Comparison of ENCODE assay signal across 1 cellular context in the genomic region with DNA sequence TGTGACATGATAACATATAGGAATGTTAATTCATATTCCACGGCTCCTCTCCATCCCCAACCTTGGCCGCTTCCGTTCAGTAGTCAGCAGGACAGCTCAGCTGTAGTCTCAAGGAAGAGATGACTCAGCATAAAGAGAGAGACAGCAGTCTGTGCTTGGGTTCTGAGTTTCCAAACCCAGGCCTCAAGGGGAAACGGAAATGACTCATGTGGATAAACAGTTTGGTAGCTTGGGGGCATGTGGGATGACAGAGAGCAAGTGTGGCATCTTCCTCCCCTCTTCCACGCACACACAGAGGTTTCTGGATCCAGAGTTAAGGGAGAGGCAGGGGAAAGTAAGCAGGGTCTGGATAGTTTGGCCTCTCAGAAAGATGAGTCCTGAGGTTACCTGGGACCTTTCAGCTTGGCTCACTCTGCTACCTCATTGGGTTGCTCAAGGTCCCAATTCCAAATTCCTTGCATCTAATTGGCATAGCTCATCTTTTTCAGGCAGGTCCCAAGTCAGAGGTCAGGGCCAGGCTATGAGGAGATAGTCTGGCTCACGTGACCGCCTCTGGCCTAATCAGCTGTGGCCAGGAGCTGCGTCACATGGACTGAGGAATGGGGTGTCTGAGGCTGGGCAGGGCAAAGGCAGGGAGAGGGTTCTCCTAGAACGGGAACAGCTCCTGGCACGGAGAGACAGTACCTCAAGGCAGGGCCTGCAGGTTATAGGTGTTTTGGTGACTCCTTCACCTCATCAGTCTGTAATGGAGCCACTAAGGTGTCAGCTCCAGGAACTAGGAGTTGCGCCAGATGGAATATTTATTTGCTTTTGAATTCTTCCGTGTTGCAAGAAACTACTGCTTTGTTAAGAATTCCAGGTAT.
TF ChIP-seq lines count a peak whose summit lies in the region.

No MANE protein-coding gene starts in this region.

TF ChIP-seq in SK-N-SH treated with all-trans-retinoic acid at 6 μM for 48 hours, 23 proteins besides CTCF, POLR2A, EP300 and RAD21 (continued from another document):
- TF ChIP-seq, protein P1, sequence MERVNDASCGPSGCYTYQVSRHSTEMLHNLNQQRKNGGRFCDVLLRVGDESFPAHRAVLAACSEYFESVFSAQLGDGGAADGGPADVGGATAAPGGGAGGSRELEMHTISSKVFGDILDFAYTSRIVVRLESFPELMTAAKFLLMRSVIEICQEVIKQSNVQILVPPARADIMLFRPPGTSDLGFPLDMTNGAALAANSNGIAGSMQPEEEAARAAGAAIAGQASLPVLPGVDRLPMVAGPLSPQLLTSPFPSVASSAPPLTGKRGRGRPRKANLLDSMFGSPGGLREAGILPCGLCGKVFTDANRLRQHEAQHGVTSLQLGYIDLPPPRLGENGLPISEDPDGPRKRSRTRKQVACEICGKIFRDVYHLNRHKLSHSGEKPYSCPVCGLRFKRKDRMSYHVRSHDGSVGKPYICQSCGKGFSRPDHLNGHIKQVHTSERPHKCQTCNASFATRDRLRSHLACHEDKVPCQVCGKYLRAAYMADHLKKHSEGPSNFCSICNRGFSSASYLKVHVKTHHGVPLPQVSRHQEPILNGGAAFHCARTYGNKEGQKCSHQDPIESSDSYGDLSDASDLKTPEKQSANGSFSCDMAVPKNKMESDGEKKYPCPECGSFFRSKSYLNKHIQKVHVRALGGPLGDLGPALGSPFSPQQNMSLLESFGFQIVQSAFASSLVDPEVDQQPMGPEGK (CRISPR knock-in tag; IDR thresholded peaks at IDR 0.05; ENCODE audit: borderline replicate concordance): peak; percentile 44; the same call in 1 of the 2 replicates
- TF ChIP-seq, protein P2, sequence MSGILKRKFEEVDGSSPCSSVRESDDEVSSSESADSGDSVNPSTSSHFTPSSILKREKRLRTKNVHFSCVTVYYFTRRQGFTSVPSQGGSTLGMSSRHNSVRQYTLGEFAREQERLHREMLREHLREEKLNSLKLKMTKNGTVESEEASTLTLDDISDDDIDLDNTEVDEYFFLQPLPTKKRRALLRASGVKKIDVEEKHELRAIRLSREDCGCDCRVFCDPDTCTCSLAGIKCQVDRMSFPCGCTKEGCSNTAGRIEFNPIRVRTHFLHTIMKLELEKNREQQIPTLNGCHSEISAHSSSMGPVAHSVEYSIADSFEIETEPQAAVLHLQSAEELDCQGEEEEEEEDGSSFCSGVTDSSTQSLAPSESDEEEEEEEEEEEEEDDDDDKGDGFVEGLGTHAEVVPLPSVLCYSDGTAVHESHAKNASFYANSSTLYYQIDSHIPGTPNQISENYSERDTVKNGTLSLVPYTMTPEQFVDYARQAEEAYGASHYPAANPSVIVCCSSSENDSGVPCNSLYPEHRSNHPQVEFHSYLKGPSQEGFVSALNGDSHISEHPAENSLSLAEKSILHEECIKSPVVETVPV (CRISPR knock-in tag; IDR thresholded peaks at IDR 0.05): no peak
- TF ChIP-seq ZC3H10 (CRISPR knock-in tag; IDR thresholded peaks at IDR 0.05) (no peak), SNAI2 (CRISPR knock-in tag; IDR thresholded peaks at IDR 0.05) (0 out of 2 replicates have a peak, but pooled peaks have one; percentile 40), CSDC2 (CRISPR knock-in tag; IDR thresholded peaks at IDR 0.05) (no peak), GLIS3 (CRISPR knock-in tag; IDR thresholded peaks at IDR 0.05) (no peak), ZFP3 (CRISPR knock-in tag; IDR thresholded peaks at IDR 0.05) (0 out of 2 replicates have a peak, but pooled peaks have one; percentile 40)
TF ChIP-seq in SK-N-SH treated with all-trans-retinoic acid at 6 μM for 48 hours: peak in this region for 4.
